ENCODE assay signal across 40 cellular contexts in genomic region chr10:54148508-54148907, GRCh38.
"Had no signal": no experiment of that assay in that cellular context is flagged by ENCODE, and none has a peak within 500 bp of the region (broad histone marks: within the 10 kb centered on the region; RNA-seq: fewer than 3 reads in every experiment).

No MANE protein-coding gene starts in this region.

- H3K27ac Mint-ChIP-seq: activated naive CD4-positive, alpha-beta T cell treated with anti-CD3 and anti-CD28 coated beads for 36 hours; activated naive CD4-positive, alpha-beta T cell treated with anti-CD3 and anti-CD28 coated beads, Interleukin-2, amount 10 ng/mL, durations not matched to agents 7 days and 5 days; activated naive CD4-positive, alpha-beta T cell treated with anti-CD3 and anti-CD28 coated beads, Interleukin-2, amount 50 U/mL, for 24 hours; activated naive CD4-positive, alpha-beta T cell treated with anti-CD3 and anti-CD28 coated beads, Interleukin-2, amount 50 U/mL, for 72 hours; activated naive CD8-positive, alpha-beta T cell; activated naive CD8-positive, alpha-beta T cell treated with anti-CD3 and anti-CD28 coated beads for 36 hours; activated naive CD8-positive, alpha-beta T cell treated with anti-CD3 and anti-CD28 coated beads, Interleukin-2, amount 10 ng/mL, durations not matched to agents 7 days and 5 days; activated naive CD8-positive, alpha-beta T cell treated with anti-CD3 and anti-CD28 coated beads, Interleukin-2, amount 50 U/mL, for 24 hours; activated T-cell treated with anti-CD3 and anti-CD28 coated beads, Interleukin-2, amount 50 U/mL, for 24 hours; activated T-cell treated with anti-CD3 and anti-CD28 coated beads, Interleukin-2, amount 50 U/mL, for 72 hours; activated T-helper 1 cell treated with anti-CD3 and anti-CD28 coated beads, Interleukin-12 subunit alpha, Interleukin-12 subunit beta, Interleukin-2, Interleukin-4 antibody, amounts not matched to agents 30 ng/mL and 10 ng/mL and 1 ng/mL, durations not matched to agents 14 hours and 24 hours and 36 hours; activated T-helper 17 cell treated with anti-CD3 and anti-CD28 coated beads, Interleukin-2, amount 50 U/mL, for 72 hours; activated T-helper 2 cell treated with anti-CD3 and anti-CD28 coated beads, Interferon-gamma antibody, Interleukin-2, Interleukin-4, amounts not matched to agents 10 μg/mL and 5 μg/mL and 100 μg/mL, durations not matched to agents 14 hours and 24 hours and 36 hours; brain had no signal

- H3K4me3 Mint-ChIP-seq: activated naive CD4-positive, alpha-beta T cell treated with anti-CD3 and anti-CD28 coated beads for 36 hours; activated naive CD4-positive, alpha-beta T cell treated with anti-CD3 and anti-CD28 coated beads, Interleukin-2, amount 10 ng/mL, durations not matched to agents 7 days and 5 days; activated naive CD4-positive, alpha-beta T cell treated with anti-CD3 and anti-CD28 coated beads, Interleukin-2, amount 50 U/mL, for 24 hours; activated naive CD8-positive, alpha-beta T cell; activated naive CD8-positive, alpha-beta T cell treated with anti-CD3 and anti-CD28 coated beads for 36 hours; activated naive CD8-positive, alpha-beta T cell treated with anti-CD3 and anti-CD28 coated beads, Interleukin-2, amount 10 ng/mL, durations not matched to agents 7 days and 5 days; activated naive CD8-positive, alpha-beta T cell treated with anti-CD3 and anti-CD28 coated beads, Interleukin-2, amount 50 U/mL, for 24 hours; activated T-cell treated with anti-CD3 and anti-CD28 coated beads, Interleukin-2, amount 50 U/mL, for 24 hours; activated T-cell treated with anti-CD3 and anti-CD28 coated beads, Interleukin-2, amount 50 U/mL, for 4 hours; activated T-cell treated with anti-CD3 and anti-CD28 coated beads, Interleukin-2, amount 50 U/mL, for 72 hours; activated T-helper 1 cell treated with anti-CD3 and anti-CD28 coated beads, Interleukin-12 subunit alpha, Interleukin-12 subunit beta, Interleukin-2, Interleukin-4 antibody, amounts not matched to agents 30 ng/mL and 10 ng/mL and 1 ng/mL, durations not matched to agents 14 hours and 24 hours and 36 hours; activated T-helper 17 cell treated with anti-CD3 and anti-CD28 coated beads, Interleukin-2, amount 50 U/mL, for 72 hours; brain; central memory CD8-positive, alpha-beta T cell had no signal

- H3K4me3 ChIP-seq: adrenal gland, ascending aorta, body of pancreas, breast epithelium, cardiac muscle cell had no signal

- H3K27ac ChIP-seq: adrenal gland, ascending aorta, body of pancreas, brain microvascular endothelial cell, breast epithelium, cardiac muscle cell had no signal

- ATAC-seq: activated naive CD4-positive, alpha-beta T cell treated with anti-CD3 and anti-CD28 coated beads, Interleukin-2, amount 50 U/mL, for 72 hours; activated naive CD8-positive, alpha-beta T cell treated with anti-CD3 and anti-CD28 coated beads, Interleukin-2, amount 50 U/mL, for 24 hours; activated T-cell treated with anti-CD3 and anti-CD28 coated beads, Interleukin-2, amount 50 U/mL, for 4 hours; activated T-cell treated with anti-CD3 and anti-CD28 coated beads, Interleukin-2, amount 50 U/mL, for 72 hours; activated T-helper 17 cell treated with anti-CD3 and anti-CD28 coated beads, Interleukin-2, amount 50 U/mL, for 72 hours; body of pancreas had no signal

- H3K36me3 Mint-ChIP-seq: activated naive CD4-positive, alpha-beta T cell treated with anti-CD3 and anti-CD28 coated beads, Interleukin-2, amount 10 ng/mL, durations not matched to agents 7 days and 5 days; activated naive CD4-positive, alpha-beta T cell treated with anti-CD3 and anti-CD28 coated beads, Interleukin-2, amount 50 U/mL, for 24 hours; activated naive CD4-positive, alpha-beta T cell treated with anti-CD3 and anti-CD28 coated beads, Interleukin-2, amount 50 U/mL, for 72 hours; activated naive CD8-positive, alpha-beta T cell; activated naive CD8-positive, alpha-beta T cell treated with anti-CD3 and anti-CD28 coated beads for 36 hours; activated naive CD8-positive, alpha-beta T cell treated with anti-CD3 and anti-CD28 coated beads, Interleukin-2, amount 10 ng/mL, durations not matched to agents 7 days and 5 days; brain had no signal

- H3K4me1 ChIP-seq: adrenal gland, ascending aorta, body of pancreas, breast epithelium had no signal

- H3K36me3 ChIP-seq: adrenal gland, ascending aorta, brain microvascular endothelial cell, breast epithelium, cardiac muscle cell had no signal

- H3K27me3 ChIP-seq: adrenal gland, ascending aorta, body of pancreas, brain microvascular endothelial cell, breast epithelium, cardiac muscle cell had no signal

- H3K9me3 Mint-ChIP-seq: activated naive CD4-positive, alpha-beta T cell treated with anti-CD3 and anti-CD28 coated beads, Interleukin-2, amount 50 U/mL, for 24 hours; activated naive CD8-positive, alpha-beta T cell treated with anti-CD3 and anti-CD28 coated beads for 36 hours; activated naive CD8-positive, alpha-beta T cell treated with anti-CD3 and anti-CD28 coated beads, Interleukin-2, amount 10 ng/mL, durations not matched to agents 7 days and 5 days; activated T-helper 1 cell treated with anti-CD3 and anti-CD28 coated beads, Interleukin-12 subunit alpha, Interleukin-12 subunit beta, Interleukin-2, Interleukin-4 antibody, amounts not matched to agents 30 ng/mL and 10 ng/mL and 1 ng/mL, durations not matched to agents 14 hours and 24 hours and 36 hours had no signal

- FAIRE-seq: astrocyte, bronchial epithelial cell had no signal

- H3K9me3 ChIP-seq: adrenal gland, ascending aorta, body of pancreas, breast epithelium had no signal

- H3K27me3 Mint-ChIP-seq: activated naive CD4-positive, alpha-beta T cell treated with anti-CD3 and anti-CD28 coated beads, Interleukin-2, amount 10 ng/mL, durations not matched to agents 7 days and 5 days; activated naive CD4-positive, alpha-beta T cell treated with anti-CD3 and anti-CD28 coated beads, Interleukin-2, amount 50 U/mL, for 24 hours; activated naive CD8-positive, alpha-beta T cell; activated naive CD8-positive, alpha-beta T cell treated with anti-CD3 and anti-CD28 coated beads for 36 hours; activated naive CD8-positive, alpha-beta T cell treated with anti-CD3 and anti-CD28 coated beads, Interleukin-2, amount 10 ng/mL, durations not matched to agents 7 days and 5 days; activated naive CD8-positive, alpha-beta T cell treated with anti-CD3 and anti-CD28 coated beads, Interleukin-2, amount 50 U/mL, for 24 hours; activated T-cell treated with anti-CD3 and anti-CD28 coated beads, Interleukin-2, amount 50 U/mL, for 24 hours; activated T-helper 17 cell treated with anti-CD3 and anti-CD28 coated beads, Interleukin-2, amount 50 U/mL, for 72 hours; brain; central memory CD8-positive, alpha-beta T cell had no signal

- DNase-seq: activated effector memory CD4-positive, alpha-beta T cell treated with anti-CD3 and anti-CD28 coated beads, Interleukin-2, amount 50 U/mL, for 16 hours; activated effector memory CD4-positive, alpha-beta T cell treated with Interleukin-2 at 50 U/mL for 16 hours; activated gamma-delta T cell; activated gamma-delta T cell treated with Interleukin-2 at 50 U/mL for 16 hours; activated naive CD4-positive, alpha-beta T cell; activated naive CD4-positive, alpha-beta T cell treated with anti-CD3 and anti-CD28 coated beads for 36 hours; activated naive CD4-positive, alpha-beta T cell treated with anti-CD3 and anti-CD28 coated beads, Interleukin-2, amount 10 ng/mL, durations not matched to agents 7 days and 5 days; activated naive CD4-positive, alpha-beta T cell treated with anti-CD3 and anti-CD28 coated beads, Interleukin-2, amount 50 U/mL, for 16 hours; activated naive CD4-positive, alpha-beta T cell treated with Interleukin-2 at 50 U/mL for 16 hours; activated naive CD8-positive, alpha-beta T cell treated with anti-CD3 and anti-CD28 coated beads for 36 hours; activated naive CD8-positive, alpha-beta T cell treated with anti-CD3 and anti-CD28 coated beads, Interleukin-2, amount 10 ng/mL, durations not matched to agents 7 days and 5 days; activated naive CD8-positive, alpha-beta T cell treated with anti-CD3 and anti-CD28 coated beads, Interleukin-2, amount 50 U/mL, for 24 hours; activated T-cell treated with anti-CD3 and anti-CD28 coated beads, Interleukin-2, amount 50 U/mL, for 1 hour; activated T-cell treated with anti-CD3 and anti-CD28 coated beads, Interleukin-2, amount 50 U/mL, for 24 hours; activated T-cell treated with anti-CD3 and anti-CD28 coated beads, Interleukin-2, amount 50 U/mL, for 4 hours; activated T-cell treated with anti-CD3 and anti-CD28 coated beads, Interleukin-2, amount 50 U/mL, for 48 hours; activated T-cell treated with anti-CD3 and anti-CD28 coated beads, Interleukin-2, amount 50 U/mL, for 72 hours; adrenal gland; amniotic stem cell; amygdala; anterior cingulate cortex; aorta; body of pancreas; brain microvascular endothelial cell; caudate nucleus; central memory CD4-positive, alpha-beta T cell; cerebellar nuclear complex had no signal

- H3K4me1 Mint-ChIP-seq: activated naive CD4-positive, alpha-beta T cell treated with anti-CD3 and anti-CD28 coated beads, Interleukin-2, amount 10 ng/mL, durations not matched to agents 7 days and 5 days; activated naive CD4-positive, alpha-beta T cell treated with anti-CD3 and anti-CD28 coated beads, Interleukin-2, amount 50 U/mL, for 24 hours; activated naive CD8-positive, alpha-beta T cell treated with anti-CD3 and anti-CD28 coated beads for 36 hours; activated naive CD8-positive, alpha-beta T cell treated with anti-CD3 and anti-CD28 coated beads, Interleukin-2, amount 10 ng/mL, durations not matched to agents 7 days and 5 days; activated naive CD8-positive, alpha-beta T cell treated with anti-CD3 and anti-CD28 coated beads, Interleukin-2, amount 50 U/mL, for 24 hours; activated T-helper 17 cell treated with anti-CD3 and anti-CD28 coated beads, Interleukin-2, amount 50 U/mL, for 72 hours; brain; central memory CD8-positive, alpha-beta T cell had no signal
